8 cellular contexts compared by ENCODE assay signal in the genomic region with DNA sequence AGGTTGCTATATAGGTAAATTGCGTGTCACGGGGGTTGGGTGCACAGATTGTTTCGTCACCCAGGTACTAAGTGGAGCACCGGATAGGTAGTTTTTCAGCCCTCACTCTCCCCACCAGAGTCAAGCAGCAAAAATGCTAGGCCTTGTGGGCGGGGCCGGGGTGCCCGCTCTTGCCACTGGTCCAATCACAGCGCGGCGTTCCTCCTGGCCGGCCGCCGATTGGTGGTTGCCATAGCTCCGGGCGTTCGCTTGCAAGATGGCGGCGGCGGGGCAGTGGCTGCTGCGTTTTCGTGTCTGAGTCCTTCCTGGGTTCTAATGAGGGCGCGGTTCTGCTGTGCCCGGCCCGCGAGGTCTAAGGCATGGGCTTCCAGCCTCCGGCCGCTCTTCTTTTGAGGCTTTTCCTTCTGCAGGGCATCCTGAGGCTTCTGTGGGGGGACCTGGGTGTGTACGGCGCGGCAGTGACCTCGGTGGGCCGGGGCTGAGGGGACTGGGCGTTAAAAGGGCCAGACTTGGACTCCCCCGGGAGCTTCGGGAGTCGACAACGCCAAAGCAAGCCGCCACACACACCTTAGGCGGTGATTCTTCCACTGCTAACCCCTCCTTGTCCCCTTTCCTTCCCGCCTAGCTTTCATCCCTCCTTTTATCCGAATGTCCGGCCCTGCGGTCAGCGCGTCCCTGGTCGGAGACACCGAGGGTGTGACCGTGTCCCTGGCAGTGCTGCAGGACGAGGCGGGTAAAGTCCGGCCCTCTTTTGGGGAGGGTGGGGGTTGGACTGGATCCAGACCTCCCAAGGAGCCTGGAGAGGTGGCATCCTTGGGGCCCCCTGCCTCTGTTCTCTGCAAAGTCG. TPM values are rescaled to one million over a fixed set of nuclear protein-coding genes. Genes with fewer than 3 reads are reported as not detected.
DNase-seq lines count a peak whose midpoint lies in the region; ATAC-seq and TF ChIP-seq lines count a peak whose summit lies in the region.

TSS of gene TCTN2 (plus strand) at position 232 of the 847 bp plus-strand sequence. CDS start at position 360, 128 bp downstream.

- POLR2A ChIA-PET in PC-9 (lab: Charles Lee; ENCODE audit: unreplicated experiment) = interaction anchor here (0.6 kb wide), 3 partner anchors 40 to 314 kb away, joined by 3 to 5 read pairs (median 4); partner anchors contain the start of gene KMT5A

- ATAC-seq in GM21737 (IDR thresholded peaks at IDR 0.05; ENCODE audit: unreplicated experiment) = peak; percentile 99

- H3K27ac ChIP-seq in PC-9 (no peak within 1 kb of the TSS), esophagus muscularis mucosa (replicated peaks in 1 of 4) (peak within 1 kb of the TSS; percentile 49 to 70 (median 58)), muscle layer of duodenum (ENCODE audit: low read length) (peak within 1 kb of the TSS; percentile 31)

- no peaks in the 10 kb centered on the region for H3K9me2 ChIP-seq in PC-9 (ENCODE audit: insufficient read depth)

- in situ Hi-C loops in KBM-7 (cut with MboI; ENCODE audit: low pct_unique_long_range_greater_than_20kb, low sequenced_read_pairs) = no loop called here

- no peaks in the 10 kb centered on the region for H4K20me1 ChIP-seq in PC-9 (ENCODE audit: insufficient read depth)

- CTCF ChIA-PET in PC-9 (lab: Charles Lee) = no interaction called here

- H3K4me1 ChIP-seq in PC-9 (replicated peaks; ENCODE audit: insufficient read depth) (peaks cover 6% of the 10 kb centered on the region; the same call in 1 of the 2 replicates), esophagus muscularis mucosa (peaks cover 11 to 23% (median 20%) of the 10 kb centered on the region in 4 donors), muscle layer of duodenum (ENCODE audit: control insufficient read depth in 1 of 2, insufficient read depth in 2 of 2, low read length in 2 of 2) (peaks cover 7 to 11% of the 10 kb centered on the region in 2 donors)

- H3K9me3 Mint-ChIP-seq in activated T-cell treated with anti-CD3 and anti-CD28 coated beads, Interleukin-2, amount 50 U/mL, for 24 hours = no peaks in the 10 kb centered on the region

- H3K9me3 ChIP-seq in PC-9 (ENCODE audit: insufficient read depth, low read depth) (no peaks in the 10 kb centered on the region), esophagus muscularis mucosa (no peaks in the 10 kb centered on the region), muscle layer of duodenum (ENCODE audit: control insufficient read depth in 1 of 2, low read length in 2 of 2) (no peaks in the 10 kb centered on the region)

- no peak for TF ChIP-seq POLR2A in esophagus muscularis mucosa (IDR thresholded peaks at IDR 0.05; ENCODE audit: low read depth)

- 1% methylated on average over 39 of the region's 53 CpGs for WGBS in esophagus muscularis mucosa

- peak within 1 kb of the TSS; percentile 89 for H3K4me3 Mint-ChIP-seq in activated T-cell treated with anti-CD3 and anti-CD28 coated beads, Interleukin-2, amount 50 U/mL, for 24 hours

- H3K4me1 Mint-ChIP-seq in activated T-cell treated with anti-CD3 and anti-CD28 coated beads, Interleukin-2, amount 50 U/mL, for 24 hours (ENCODE audit: low read depth) = peaks cover 21% of the 10 kb centered on the region

- H3K79me2 ChIP-seq in PC-9 (ENCODE audit: low read depth) = no peaks in the 10 kb centered on the region

- peak within 1 kb of the TSS; percentile 86 for H3K27ac Mint-ChIP-seq in activated T-cell treated with anti-CD3 and anti-CD28 coated beads, Interleukin-2, amount 50 U/mL, for 24 hours

- no peak for TF ChIP-seq EP300 in esophagus muscularis mucosa (IDR thresholded peaks at IDR 0.05)

- TF ChIP-seq CTCF in PC-9 (conservative IDR thresholded peaks at IDR 0.05) = no peak
- no peak for TF ChIP-seq CTCF in esophagus muscularis mucosa (IDR thresholded peaks at IDR 0.05)

- peak within 1 kb of the TSS; percentile 100 for H2AFZ ChIP-seq in PC-9

- H3F3A ChIP-seq in PC-9 (ENCODE audit: insufficient read depth, low read depth) = peaks cover 2% of the 10 kb centered on the region; the same call in 1 of the 2 replicates

- H3K4me2 ChIP-seq in PC-9 = peak within 1 kb of the TSS; percentile 98

- DNase-seq in DMS53 (lab: John Stamatoyannopoulos, UW) (peak; percentile 96), KBM-7 (peak; percentile 83), PC-9 (peak; percentile 83 to 91), esophagus muscularis mucosa (ENCODE audit: extremely low spot score) (peak; percentile 100)
- DNase-seq in activated T-cell treated with anti-CD3 and anti-CD28 coated beads, Interleukin-2, amount 50 U/mL, for 24 hours = peak; percentile 95
- peak; percentile 82 to 92 for DNase-seq in stimulated activated CD8-positive, alpha-beta memory T cell treated with anti-CD3 and anti-CD28 coated beads, Interleukin-7, amount 100 ng/mL, for 1 hour (ENCODE audit: low read depth in 2 of 2)

- H3K36me3 Mint-ChIP-seq in activated T-cell treated with anti-CD3 and anti-CD28 coated beads, Interleukin-2, amount 50 U/mL, for 24 hours (ENCODE audit: low read depth) = peaks cover 17% of the 10 kb centered on the region

- TSS peak; percentile 23 for BruUV-seq in PC-9 (replicated peaks; lab: Mats Ljungman, UMichigan)

- H3K4me3 ChIP-seq in PC-9 (peak within 1 kb of the TSS; percentile 84), esophagus muscularis mucosa (peak within 1 kb of the TSS; percentile 77 to 97 (median 90)), muscle layer of duodenum (ENCODE audit: low read depth in 1 of 2, low read length in 2 of 2) (peak within 1 kb of the TSS; percentile 88 to 100)

- H3K27me3 Mint-ChIP-seq in activated T-cell treated with anti-CD3 and anti-CD28 coated beads, Interleukin-2, amount 50 U/mL, for 24 hours = no peaks in the 10 kb centered on the region

- peaks cover 5% of the 10 kb centered on the region; the same call in 1 of the 2 replicates for H3K36me3 ChIP-seq in PC-9 (ENCODE audit: low read depth)
- H3K36me3 ChIP-seq in esophagus muscularis mucosa = peaks cover 10 to 31% (median 25%) of the 10 kb centered on the region in 4 donors
- H3K36me3 ChIP-seq in muscle layer of duodenum (ENCODE audit: control insufficient read depth in 1 of 2, insufficient read depth in 2 of 2, low read length in 2 of 2) = peaks cover 4 to 16% of the 10 kb centered on the region in 2 donors

- intact Hi-C loops in PC-9 (cut with micrococcal nuclease; ENCODE audit: unreplicated experiment) (no loop called here), esophagus muscularis mucosa (cut with DNase I) (no loop called here)

- H3K27me3 ChIP-seq in PC-9 (ENCODE audit: insufficient read depth, low read depth) (no peaks in the 10 kb centered on the region), esophagus muscularis mucosa (no peaks in the 10 kb centered on the region), muscle layer of duodenum (ENCODE audit: low read depth, low read length) (no peaks in the 10 kb centered on the region)

RNA-seq across cellular contexts. Expression of gene TCTN2, which starts in this region (rescaled TPM):
- total RNA-seq in PC-9 (2021) = 17.1 and 21.9 TPM in 2 replicates
- total RNA-seq in esophagus muscularis mucosa = 1 to 10 TPM; 5.4 to 10.0 (median 8.0) TPM
